Comparison of ENCODE assay signal across 2 cellular contexts in the genomic region with DNA sequence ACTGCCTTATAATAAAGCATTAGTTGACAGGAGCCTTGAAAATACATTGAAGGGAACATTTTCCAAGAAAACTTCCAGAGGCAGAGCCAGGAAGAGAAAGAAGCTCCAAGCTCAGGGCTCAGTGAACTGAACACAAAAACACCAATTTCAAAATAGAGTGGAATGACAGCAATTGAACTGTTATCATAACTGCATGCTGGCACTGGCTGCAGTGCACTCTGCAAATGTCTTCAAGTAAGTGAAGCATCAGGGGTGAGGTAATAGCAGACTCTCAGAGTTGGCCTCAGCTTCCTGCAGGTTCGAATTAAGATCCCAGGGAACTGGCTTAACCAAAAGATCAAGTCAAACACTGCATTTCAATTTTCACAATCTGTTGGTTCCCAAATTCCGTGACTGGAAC.
TF ChIP-seq lines count a peak whose summit lies in the region.

No MANE protein-coding gene starts in this region.

TF ChIP-seq in IMR-90, 13 proteins besides CTCF, POLR2A, EP300 and RAD21 (continued from another document):
- TF ChIP-seq SMC3 (IDR thresholded peaks at IDR 0.05; ENCODE audit: low read depth, low read length), result no peak
- TF ChIP-seq RCOR1 (IDR thresholded peaks at IDR 0.05; ENCODE audit: insufficient replicate concordance, low read length), result no peak
- TF ChIP-seq CEBPB (IDR thresholded peaks at IDR 0.05; ENCODE audit: low read depth, low read length), result no peak
- no peak for TF ChIP-seq CHD1 (IDR thresholded peaks at IDR 0.05; ENCODE audit: low read depth, low read length)
- no peak for TF ChIP-seq MXI1 (IDR thresholded peaks at IDR 0.05; ENCODE audit: borderline replicate concordance, low read depth, low read length)
- TF ChIP-seq MAZ (IDR thresholded peaks at IDR 0.05; ENCODE audit: borderline replicate concordance, low read depth, low read length), result no peak
- TF ChIP-seq NFE2L2 (IDR thresholded peaks at IDR 0.05; ENCODE audit: low read depth, low read length), result no peak
- no peak for TF ChIP-seq BHLHE40 (IDR thresholded peaks at IDR 0.05; ENCODE audit: low read depth, low read length)
- no peak for TF ChIP-seq FOS (IDR thresholded peaks at IDR 0.05; ENCODE audit: low read depth, low read length)
- TF ChIP-seq MAFK (IDR thresholded peaks at IDR 0.05; ENCODE audit: low read depth, low read length), result no peak
- TF ChIP-seq, protein P1, sequence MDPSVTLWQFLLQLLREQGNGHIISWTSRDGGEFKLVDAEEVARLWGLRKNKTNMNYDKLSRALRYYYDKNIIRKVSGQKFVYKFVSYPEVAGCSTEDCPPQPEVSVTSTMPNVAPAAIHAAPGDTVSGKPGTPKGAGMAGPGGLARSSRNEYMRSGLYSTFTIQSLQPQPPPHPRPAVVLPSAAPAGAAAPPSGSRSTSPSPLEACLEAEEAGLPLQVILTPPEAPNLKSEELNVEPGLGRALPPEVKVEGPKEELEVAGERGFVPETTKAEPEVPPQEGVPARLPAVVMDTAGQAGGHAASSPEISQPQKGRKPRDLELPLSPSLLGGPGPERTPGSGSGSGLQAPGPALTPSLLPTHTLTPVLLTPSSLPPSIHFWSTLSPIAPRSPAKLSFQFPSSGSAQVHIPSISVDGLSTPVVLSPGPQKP (IDR thresholded peaks at IDR 0.05; ENCODE audit: borderline replicate concordance, low read depth, low read length), result no peak
- TF ChIP-seq RFX5 (IDR thresholded peaks at IDR 0.05; ENCODE audit: low read depth, low read length), result no peak

TF ChIP-seq in neural cell, 6 proteins besides CTCF, POLR2A, EP300 and RAD21 (continued from another document):
- TF ChIP-seq, protein P2, sequence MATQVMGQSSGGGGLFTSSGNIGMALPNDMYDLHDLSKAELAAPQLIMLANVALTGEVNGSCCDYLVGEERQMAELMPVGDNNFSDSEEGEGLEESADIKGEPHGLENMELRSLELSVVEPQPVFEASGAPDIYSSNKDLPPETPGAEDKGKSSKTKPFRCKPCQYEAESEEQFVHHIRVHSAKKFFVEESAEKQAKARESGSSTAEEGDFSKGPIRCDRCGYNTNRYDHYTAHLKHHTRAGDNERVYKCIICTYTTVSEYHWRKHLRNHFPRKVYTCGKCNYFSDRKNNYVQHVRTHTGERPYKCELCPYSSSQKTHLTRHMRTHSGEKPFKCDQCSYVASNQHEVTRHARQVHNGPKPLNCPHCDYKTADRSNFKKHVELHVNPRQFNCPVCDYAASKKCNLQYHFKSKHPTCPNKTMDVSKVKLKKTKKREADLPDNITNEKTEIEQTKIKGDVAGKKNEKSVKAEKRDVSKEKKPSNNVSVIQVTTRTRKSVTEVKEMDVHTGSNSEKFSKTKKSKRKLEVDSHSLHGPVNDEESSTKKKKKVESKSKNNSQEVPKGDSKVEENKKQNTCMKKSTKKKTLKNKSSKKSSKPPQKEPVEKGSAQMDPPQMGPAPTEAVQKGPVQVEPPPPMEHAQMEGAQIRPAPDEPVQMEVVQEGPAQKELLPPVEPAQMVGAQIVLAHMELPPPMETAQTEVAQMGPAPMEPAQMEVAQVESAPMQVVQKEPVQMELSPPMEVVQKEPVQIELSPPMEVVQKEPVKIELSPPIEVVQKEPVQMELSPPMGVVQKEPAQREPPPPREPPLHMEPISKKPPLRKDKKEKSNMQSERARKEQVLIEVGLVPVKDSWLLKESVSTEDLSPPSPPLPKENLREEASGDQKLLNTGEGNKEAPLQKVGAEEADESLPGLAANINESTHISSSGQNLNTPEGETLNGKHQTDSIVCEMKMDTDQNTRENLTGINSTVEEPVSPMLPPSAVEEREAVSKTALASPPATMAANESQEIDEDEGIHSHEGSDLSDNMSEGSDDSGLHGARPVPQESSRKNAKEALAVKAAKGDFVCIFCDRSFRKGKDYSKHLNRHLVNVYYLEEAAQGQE (IDR thresholded peaks at IDR 0.05; ENCODE audit: borderline replicate concordance), result no peak
TF ChIP-seq in neural cell: peak in this region for 1.
